Comparison of ENCODE assay signal across 9 cellular contexts in the genomic region with DNA sequence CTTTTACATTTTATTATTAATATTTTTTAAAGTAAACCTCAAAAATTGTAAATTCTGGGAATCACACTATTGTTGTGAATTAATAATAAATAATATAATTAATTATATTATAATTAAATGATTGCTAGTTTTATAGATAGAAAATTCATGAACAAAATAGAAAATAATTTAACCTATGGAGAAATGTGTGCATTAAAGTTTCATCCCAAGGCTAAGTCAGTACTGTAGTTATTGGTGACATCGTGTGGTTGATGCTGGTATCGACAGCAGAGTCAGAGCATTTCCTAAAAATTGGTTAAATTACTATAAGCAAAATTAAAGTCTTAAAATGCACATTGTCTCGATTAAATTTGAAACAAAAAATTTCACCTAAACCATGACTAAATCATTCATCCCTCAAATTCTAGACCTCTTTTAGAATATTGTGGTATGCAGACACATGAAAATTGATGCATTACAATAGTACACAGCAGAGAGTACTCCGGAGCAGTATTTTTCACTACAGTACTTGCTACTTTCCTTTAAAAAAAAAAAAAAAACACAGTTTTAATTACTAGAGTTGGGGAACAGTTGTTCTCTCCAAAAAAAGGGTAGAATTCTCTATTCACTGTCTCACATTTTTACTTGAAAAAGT.
DNase-seq lines count a peak whose midpoint lies in the region; ATAC-seq, FAIRE-seq and TF ChIP-seq lines count a peak whose summit lies in the region.
"Had no signal": no experiment of that assay in that cellular context is flagged by ENCODE, and none has a peak within 500 bp of the region (broad histone marks: within the 10 kb centered on the region; RNA-seq: fewer than 3 reads in every experiment).

No MANE protein-coding gene starts in this region.

- no peak overlapping the region for H3K27ac ChIP-seq in osteoblast (ENCODE audit: low read depth, low read length)

- TF ChIP-seq CTCF in AG09309 (IDR thresholded peaks at IDR 0.05; ENCODE audit: control insufficient read depth, insufficient read depth, low read depth, low read length, missing control alignments) = peak; percentile 67
- peak; percentile 62; the same call in 1 of the 2 replicates for TF ChIP-seq CTCF in GM12874 (IDR thresholded peaks at IDR 0.05; ENCODE audit: insufficient read depth, low read depth, low read length)
- TF ChIP-seq CTCF in osteoblast (IDR thresholded peaks at IDR 0.05; ENCODE audit: extremely low read depth, low read depth, low read length) = peak; percentile 55

- peak; percentile 64 for ATAC-seq in HG02884 (IDR thresholded peaks at IDR 0.05; ENCODE audit: unreplicated experiment)
- ATAC-seq: left colon had no signal

- no peaks in the 10 kb centered on the region for H3K79me2 ChIP-seq in osteoblast (ENCODE audit: insufficient read depth, low read length)

- H3K9me3 ChIP-seq in osteoblast (ENCODE audit: low read depth, low read length) = no peaks in the 10 kb centered on the region

- H3K36me3 ChIP-seq in osteoblast (ENCODE audit: insufficient read depth, low read length) = no peaks in the 10 kb centered on the region

- peak; percentile 95 for FAIRE-seq in endometrium (lab: Jason Lieb, UNC)

- peaks cover 4% of the 10 kb centered on the region for H3K4me1 ChIP-seq in osteoblast (ENCODE audit: insufficient read depth, low read length)

- H3K27me3 ChIP-seq in osteoblast (ENCODE audit: insufficient read depth, low read length) = no peaks in the 10 kb centered on the region

- H4K20me1 ChIP-seq in osteoblast (ENCODE audit: insufficient read depth, low read length) = no peaks in the 10 kb centered on the region

- H3K4me2 ChIP-seq in osteoblast (ENCODE audit: insufficient read depth, low read length) = no peak overlapping the region

- no peak for DNase-seq in AG09309 (ENCODE audit: low read depth)
- DNase-seq in OCI-M1 (lab: John Stamatoyannopoulos, UW) = peak; percentile 63
- DNase-seq in osteoblast (ENCODE audit: insufficient read length, low spot score, missing footprints) = peak; percentile 57
- DNase-seq in activated CD8-positive, alpha-beta memory T cell treated with anti-CD3 and anti-CD28 coated beads for 24 hours = no peak
- DNase-seq in KG1 (lab: John Stamatoyannopoulos, UW) = no peak

- H3K4me3 ChIP-seq in AG09309 (ENCODE audit: control insufficient read depth, low read depth, low read length) (no peak overlapping the region), osteoblast (ENCODE audit: insufficient read depth, low read length) (no peak overlapping the region)

- H2AFZ ChIP-seq in osteoblast (ENCODE audit: low read length) = no peak overlapping the region

Comparison
In these comparisons a context has a peak if more than half of its experiments do, and no peak if none do; other contexts are left out.
1. DNase-seq: peak in OCI-M1 (single experiment) and osteoblast (single experiment); none in AG09309 (single experiment), activated CD8-positive, alpha-beta memory T cell treated with anti-CD3 and anti-CD28 coated beads for 24 hours (single experiment) and KG1 (single experiment).
2. Peak in every context shown above with its lines, with median percentiles within 50 percentile points of each other: CTCF ChIP-seq.